In the genomic region with DNA sequence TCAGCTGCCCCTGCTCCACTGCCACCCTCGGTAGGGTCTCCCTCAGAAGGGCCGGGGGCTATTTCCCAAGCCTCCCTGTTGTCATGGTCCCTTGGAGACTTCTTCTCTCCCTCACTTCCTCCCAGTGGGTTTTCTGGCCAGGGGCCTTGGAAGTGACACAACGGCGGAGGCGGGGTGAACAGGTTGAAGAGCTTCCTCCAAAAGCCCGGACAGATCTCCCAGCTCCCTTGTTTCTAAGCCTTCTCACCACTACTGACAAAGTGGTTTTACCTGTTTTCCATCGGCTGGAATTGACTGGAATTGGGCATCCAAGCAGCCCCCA, we compare ENCODE assay signal across 8 cellular contexts. TPM values are rescaled to one million over a fixed set of nuclear protein-coding genes. Genes with fewer than 3 reads are reported as not detected.
DNase-seq lines count a peak whose midpoint lies in the region; ATAC-seq and FAIRE-seq lines count a peak whose summit lies in the region.

No MANE protein-coding gene starts in this region.

- H3K9me3 ChIP-seq in BLaER1 treated with 17β-estradiol and CSF1 and Interleukin-3, amounts not matched to agents 10 nM and 100 nM (replicated peaks in 1 of 11): no peaks in the 10 kb centered on the region

- H3K27me3 Mint-ChIP-seq in naive thymus-derived CD8-positive, alpha-beta T cell: no peaks in the 10 kb centered on the region

- peak overlapping the region; percentile 90 to 99 (median 96) for H3K27ac Mint-ChIP-seq in naive thymus-derived CD8-positive, alpha-beta T cell

- peak overlapping the region; percentile 68 to 85 (median 77); a peak in 21 of 22 replicates for H3K27ac ChIP-seq in BLaER1 treated with 17β-estradiol and CSF1 and Interleukin-3, amounts not matched to agents 10 nM and 100 nM
- peak overlapping the region; percentile 54 for H3K27ac ChIP-seq in cingulate gyrus (ENCODE audit: low read depth, low read length)

- H3K9me3 Mint-ChIP-seq in naive thymus-derived CD8-positive, alpha-beta T cell: no peaks in the 10 kb centered on the region

- H3K4me3 ChIP-seq in BLaER1 treated with 17β-estradiol and CSF1 and Interleukin-3, amounts not matched to agents 10 nM and 100 nM: peak overlapping the region; percentile 10 to 54 (median 40); a peak in 17 of 20 replicates

- H3K4me3 Mint-ChIP-seq in naive thymus-derived CD8-positive, alpha-beta T cell: peak overlapping the region; percentile 73 to 98 (median 92)

- DNase-seq in NCI-H2029 treated with DMSO at 0.1 percent for 48 hours (lab: John Stamatoyannopoulos, UW) (peak; percentile 54), frontal cortex (ENCODE audit: low spot score in 2 of 2) (no peak), NCI-H1105 treated with DMSO at 0.1 percent for 48 hours (lab: John Stamatoyannopoulos, UW) (no peak)
- peak in 1 of 10 donors; percentile 9 for DNase-seq in naive thymus-derived CD8-positive, alpha-beta T cell

- peaks cover 100% of the 10 kb centered on the region in 11 experiments for H4K20me1 ChIP-seq in BLaER1 treated with 17β-estradiol and CSF1 and Interleukin-3, amounts not matched to agents 10 nM and 100 nM

- peaks cover 8 to 99% (median 82%) of the 10 kb centered on the region in 11 experiments for H3K36me3 ChIP-seq in BLaER1 treated with 17β-estradiol and CSF1 and Interleukin-3, amounts not matched to agents 10 nM and 100 nM

- H3K4me1 Mint-ChIP-seq in naive thymus-derived CD8-positive, alpha-beta T cell: peaks cover 55 to 95% (median 93%) of the 10 kb centered on the region in 4 donors

- no peak for FAIRE-seq in frontal cortex (lab: Jason Lieb, UNC)

- H3K4me1 ChIP-seq in BLaER1 treated with 17β-estradiol and CSF1 and Interleukin-3, amounts not matched to agents 10 nM and 100 nM: peaks cover 100% of the 10 kb centered on the region in 10 experiments

- no peak for ATAC-seq in naive thymus-derived CD8-positive, alpha-beta T cell
- no peak for ATAC-seq in GM21360 (IDR thresholded peaks at IDR 0.05; ENCODE audit: unreplicated experiment)
- no peak for ATAC-seq in GM19324 (IDR thresholded peaks at IDR 0.05; ENCODE audit: low FRiP score, unreplicated experiment)

- peak overlapping the region; percentile 57 to 77 (median 66); a peak in 21 of 22 replicates for H3K9ac ChIP-seq in BLaER1 treated with 17β-estradiol and CSF1 and Interleukin-3, amounts not matched to agents 10 nM and 100 nM

- POLR2A ChIA-PET in naive thymus-derived CD8-positive, alpha-beta T cell (lab: Charles Lee): interaction anchor here (0.6 to 51.6 kb wide), 3 partner anchors 6 to 83 kb away, joined by 4 to 2215 read pairs (median 2215); a partner anchor contains a TSS

- peak overlapping the region; percentile 89 to 100 (median 98) for H3K4me2 ChIP-seq in BLaER1 treated with 17β-estradiol and CSF1 and Interleukin-3, amounts not matched to agents 10 nM and 100 nM

- H3K36me3 Mint-ChIP-seq in naive thymus-derived CD8-positive, alpha-beta T cell: peaks cover 0 to 38% (median 9%) of the 10 kb centered on the region in 3 donors

- H3K27me3 ChIP-seq in BLaER1 treated with 17β-estradiol and CSF1 and Interleukin-3, amounts not matched to agents 10 nM and 100 nM: no peaks in the 10 kb centered on the region

RNA-seq across cellular contexts. Expression of a gene that starts 14.5 kb away (rescaled TPM):
- total RNA-seq in naive thymus-derived CD8-positive, alpha-beta T cell: 100 to 1,000 TPM; 711 to 718 TPM
- 100 to 1,000 TPM in 2 of 3 donors, 10 to 100 TPM in 1; 51.2 to 389 (median 105) TPM for polyA plus RNA-seq in naive thymus-derived CD8-positive, alpha-beta T cell
- 32.2 TPM for total RNA-seq in frontal cortex

Comparison
In these comparisons a context has a peak if more than half of its experiments do, and no peak if none do; other contexts are left out.
1. RNA of a gene that starts 14.5 kb away (total RNA-seq): 711 to 718 TPM in naive thymus-derived CD8-positive, alpha-beta T cell; 32.2 TPM in frontal cortex (single experiment); every median in the first group is over 10 times any median in the second.